8 cellular contexts compared by ENCODE assay signal in the genomic region with DNA sequence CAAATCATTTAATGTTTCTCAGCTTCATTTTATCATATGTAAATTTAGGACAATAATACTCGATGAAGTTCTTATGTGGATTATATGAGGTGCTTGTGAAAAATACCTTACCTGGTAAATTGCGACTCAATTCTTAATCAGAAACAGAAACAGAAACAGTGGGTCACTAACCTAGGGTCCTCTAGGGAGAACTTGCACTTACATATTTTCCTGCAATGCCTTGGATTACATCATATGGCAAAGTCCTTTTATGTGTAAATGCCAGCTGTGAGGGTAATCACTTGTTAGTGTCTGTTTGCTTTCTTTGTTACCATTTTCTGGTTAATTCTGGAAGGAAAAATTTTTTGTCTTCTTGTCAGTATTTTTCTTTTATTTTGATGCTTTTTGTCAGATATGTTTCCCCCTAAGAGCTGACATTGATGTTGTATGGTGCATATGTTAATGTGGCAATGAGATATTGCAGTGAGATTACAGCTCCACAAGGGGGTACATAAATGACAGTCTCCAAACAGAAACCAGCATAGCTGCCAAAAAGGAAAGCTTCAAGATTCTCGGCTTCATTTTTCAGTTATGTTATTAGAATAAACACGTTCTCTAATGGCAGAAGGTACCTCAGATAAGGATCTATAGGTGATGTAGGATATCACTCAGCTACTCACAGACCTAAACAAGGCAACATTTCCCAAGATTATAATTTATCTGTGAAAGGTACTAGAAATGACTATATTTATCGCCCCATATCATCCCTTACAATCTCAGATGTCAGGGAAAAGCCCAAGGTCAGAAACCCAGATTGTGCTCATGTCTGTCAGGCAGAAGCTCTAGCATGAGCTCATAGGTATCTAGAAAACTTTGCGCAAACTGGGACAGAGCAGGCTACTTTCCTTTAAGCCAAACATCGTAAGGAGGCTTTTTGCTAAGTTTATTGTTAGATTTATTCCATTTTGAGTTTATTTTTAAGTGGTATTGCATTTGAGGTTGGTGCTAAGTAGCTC.
A peak's percentile ranks its signal among the peaks of the same experiment; 100 is the strongest.
DNase-seq lines count a peak whose midpoint lies in the region; ATAC-seq and TF ChIP-seq lines count a peak whose summit lies in the region.

No MANE protein-coding gene starts in this region.

- H3K27ac Mint-ChIP-seq in chondrocyte (ENCODE audit: unreplicated experiment) = no peak overlapping the region

- H3K4me3 Mint-ChIP-seq in chondrocyte (ENCODE audit: unreplicated experiment) = no peak overlapping the region

- peak; percentile 72 for ATAC-seq in GM19351 (IDR thresholded peaks at IDR 0.05; ENCODE audit: unreplicated experiment)
- ATAC-seq in HG03442 (IDR thresholded peaks at IDR 0.05; ENCODE audit: unreplicated experiment) = peak; percentile 57

- TF ChIP-seq CTCF in AG09309 (IDR thresholded peaks at IDR 0.05; ENCODE audit: control insufficient read depth, insufficient read depth, low read depth, low read length, missing control alignments) (peak; percentile 18), chondrocyte (IDR thresholded peaks at IDR 0.05) (peak; percentile 55)

- no peaks in the 10 kb centered on the region for H3K4me1 Mint-ChIP-seq in chondrocyte (ENCODE audit: low read depth)

- H3K36me3 Mint-ChIP-seq in chondrocyte (ENCODE audit: low read depth) = peaks cover 6% of the 10 kb centered on the region

- no peaks in the 10 kb centered on the region for H3K27me3 Mint-ChIP-seq in chondrocyte (ENCODE audit: low read depth)

- DNase-seq in AG09309 (ENCODE audit: low read depth) (no peak), chondrocyte (ENCODE audit: low spot score) (no peak), ureter (ENCODE audit: low spot score) (no peak), NOMO-1 treated with DMSO at 0.1 percent for 48 hours (lab: John Stamatoyannopoulos, UW; ENCODE audit: unreplicated experiment) (no peak), NCI-H1105 treated with DMSO at 0.1 percent for 48 hours (lab: John Stamatoyannopoulos, UW) (no peak)
- DNase-seq in stimulated activated CD4-positive, alpha-beta T cell treated with anti-CD3 and anti-CD28 coated beads, Interleukin-2, amount 100 ng/mL, for 48 hours = no peak

- no peak overlapping the region for H3K4me3 ChIP-seq in AG09309 (ENCODE audit: control insufficient read depth, low read depth, low read length)

- peaks cover 11% of the 10 kb centered on the region for H3K9me3 Mint-ChIP-seq in chondrocyte (ENCODE audit: low read depth)
